Comparison of ENCODE assay signal across 19 cellular contexts in genomic region chr12:117049295-117049694, GRCh38. TPM values are rescaled to one million over a fixed set of nuclear protein-coding genes. Genes with fewer than 3 reads are reported as not detected.
"Had no signal": no experiment of that assay in that cellular context is flagged by ENCODE, and none has a peak within 500 bp of the region (broad histone marks: within the 10 kb centered on the region; RNA-seq: fewer than 3 reads in every experiment).

No MANE protein-coding gene starts in this region.

- H3K9ac ChIP-seq: neural progenitor cell, parathyroid adenoma had no signal

- H3K36me3 ChIP-seq: lower lobe of right lung, neural progenitor cell, tibial nerve had no signal

- H3K27me3 Mint-ChIP-seq: activated CD8-positive, alpha-beta memory T cell treated with anti-CD3 and anti-CD28 coated beads, Interleukin-2, amount 10 ng/mL, durations not matched to agents 7 days and 5 days; activated naive CD8-positive, alpha-beta T cell treated with anti-CD3 and anti-CD28 coated beads, Interleukin-2, amount 10 ng/mL, durations not matched to agents 7 days and 5 days had no signal

- H3K27me3 ChIP-seq: neural progenitor cell had no signal

- H3K27ac ChIP-seq: neural progenitor cell, tibial nerve had no signal

- ATAC-seq: activated CD4-positive, CD25-positive, alpha-beta regulatory T cell treated with anti-CD3 and anti-CD28 coated beads, Interleukin-2, amount 50 U/mL, for 24 hours; activated CD8-positive, alpha-beta memory T cell treated with anti-CD3 and anti-CD28 coated beads, Interleukin-2, amount 10 ng/mL, durations not matched to agents 7 days and 5 days; activated T-cell treated with anti-CD3 and anti-CD28 coated beads, Interleukin-2, amount 50 U/mL, for 4 hours; lower lobe of right lung; stimulated activated effector memory CD8-positive, alpha-beta T cell treated with anti-CD3 and anti-CD28 coated beads, Interleukin-12 subunit alpha, Interleukin-12 subunit beta, amount 100 ng/mL, for 72 hours had no signal

- H3K4me3 Mint-ChIP-seq: activated CD8-positive, alpha-beta memory T cell treated with anti-CD3 and anti-CD28 coated beads, Interleukin-2, amount 10 ng/mL, durations not matched to agents 7 days and 5 days; activated naive CD8-positive, alpha-beta T cell treated with anti-CD3 and anti-CD28 coated beads, Interleukin-2, amount 10 ng/mL, durations not matched to agents 7 days and 5 days; activated T-cell treated with anti-CD3 and anti-CD28 coated beads, Interleukin-2, amount 50 U/mL, for 4 hours; neural progenitor cell; stimulated activated effector memory CD8-positive, alpha-beta T cell treated with anti-CD3 and anti-CD28 coated beads, Interleukin-12 subunit alpha, Interleukin-12 subunit beta, amount 100 ng/mL, for 72 hours; T-helper 1 cell treated with Interleukin-12 subunit alpha and Interleukin-12 subunit beta and Interleukin-4 antibody, amounts not matched to agents 30 μg/mL and 1 μg/mL, for 36 hours had no signal

- H3K9me3 ChIP-seq: lower lobe of right lung, tibial nerve had no signal

- H3K9me3 Mint-ChIP-seq: activated naive CD8-positive, alpha-beta T cell treated with anti-CD3 and anti-CD28 coated beads, Interleukin-2, amount 10 ng/mL, durations not matched to agents 7 days and 5 days; activated T-cell treated with anti-CD3 and anti-CD28 coated beads, Interleukin-2, amount 50 U/mL, for 4 hours; neural progenitor cell; stimulated activated effector memory CD8-positive, alpha-beta T cell treated with anti-CD3 and anti-CD28 coated beads, Interleukin-12 subunit alpha, Interleukin-12 subunit beta, amount 100 ng/mL, for 72 hours; T-helper 1 cell treated with Interleukin-12 subunit alpha and Interleukin-12 subunit beta and Interleukin-4 antibody, amounts not matched to agents 30 μg/mL and 1 μg/mL, for 36 hours had no signal

- H2AFZ ChIP-seq: neural progenitor cell, parathyroid adenoma had no signal

- H3K4me3 ChIP-seq: lower lobe of right lung, neural progenitor cell, tibial nerve had no signal

- H3K27ac Mint-ChIP-seq: activated CD8-positive, alpha-beta memory T cell treated with anti-CD3 and anti-CD28 coated beads, Interleukin-2, amount 10 ng/mL, durations not matched to agents 7 days and 5 days; activated naive CD8-positive, alpha-beta T cell treated with anti-CD3 and anti-CD28 coated beads, Interleukin-2, amount 10 ng/mL, durations not matched to agents 7 days and 5 days; neural progenitor cell; stimulated activated effector memory CD8-positive, alpha-beta T cell treated with anti-CD3 and anti-CD28 coated beads, Interleukin-12 subunit alpha, Interleukin-12 subunit beta, amount 100 ng/mL, for 72 hours; T-helper 1 cell treated with Interleukin-12 subunit alpha and Interleukin-12 subunit beta and Interleukin-4 antibody, amounts not matched to agents 30 μg/mL and 1 μg/mL, for 36 hours had no signal

- DNase-seq: activated CD4-positive, alpha-beta T cell treated with anti-CD3 and anti-CD28 coated beads, Interleukin-2, amount 50 U/mL, for 48 hours; activated CD8-positive, alpha-beta memory T cell treated with anti-CD3 and anti-CD28 coated beads, Interleukin-2, amount 10 ng/mL, durations not matched to agents 7 days and 5 days; activated gamma-delta T cell; activated naive CD8-positive, alpha-beta T cell treated with anti-CD3 and anti-CD28 coated beads, Interleukin-2, amount 10 ng/mL, durations not matched to agents 7 days and 5 days; activated T-cell treated with anti-CD3 and anti-CD28 coated beads, Interleukin-2, amount 50 U/mL, for 4 hours; cortex of kidney; effector CD8-positive, alpha-beta T cell; hippocampal formation; kidney glomerular epithelial cell; lower lobe of right lung; midbrain had no signal

- FAIRE-seq: bronchial epithelial cell, frontal cortex had no signal

- H3K36me3 Mint-ChIP-seq: neural progenitor cell had no signal

- H3K4me2 ChIP-seq: neural progenitor cell had no signal

- H3K79me2 ChIP-seq: parathyroid adenoma had no signal

RNA-seq across cellular contexts. Expression of gene TESC, which starts 49.9 kb away (rescaled TPM):
- total RNA-seq: bronchial epithelial cell had no signal
